In genomic region chr20:35363190-35363589, GRCh38 we compare ENCODE assay signal across 24 cellular contexts. TPM values are rescaled to one million over a fixed set of nuclear protein-coding genes. Genes with fewer than 3 reads are reported as not detected.
DNase-seq lines count a peak whose midpoint lies in the region; ATAC-seq, FAIRE-seq and TF ChIP-seq lines count a peak whose summit lies in the region.
"Had no signal": no experiment of that assay in that cellular context is flagged by ENCODE, and none has a peak within 500 bp of the region (broad histone marks: within the 10 kb centered on the region; RNA-seq: fewer than 3 reads in every experiment).

No MANE protein-coding gene starts in this region.

- no peak overlapping the region for H3K27ac ChIP-seq in fibroblast of lung (ENCODE audit: insufficient read depth, low read length)
- H3K27ac ChIP-seq: A549, C4-2B, foreskin keratinocyte, ovary had no signal

- TF ChIP-seq POLR2A in H54 (IDR thresholded peaks at IDR 0.05; ENCODE audit: low read depth, low read length): no peak

- H3K4me3 ChIP-seq in fibroblast of lung (replicated peaks in 1 of 4; ENCODE audit: control extremely low read depth in 1 of 4, insufficient read depth in 1 of 4, low read depth in 3 of 4, low read length in 4 of 4): no peak overlapping the region
- H3K4me3 ChIP-seq: A549, ovary had no signal

- no peaks in the 10 kb centered on the region for H4K20me1 ChIP-seq in fibroblast of lung (ENCODE audit: control insufficient read depth, extremely low read depth, insufficient read depth, low read length)

- DNase-seq in Right ventricle myocardium inferior (ENCODE audit: missing footprints) (no peak), cardiac septum (ENCODE audit: low spot score) (no peak), NCI-H345 treated with DMSO at 0.1 percent for 48 hours (lab: John Stamatoyannopoulos, UW; ENCODE audit: unreplicated experiment) (peak; percentile 72), fibroblast of lung (ENCODE audit: low read depth in 2 of 2) (peak; percentile 30 to 91), pons (ENCODE audit: low spot score) (peak; percentile 89), H54 (ENCODE audit: insufficient read length, low spot score) (no peak)
- DNase-seq: activated CD4-positive, alpha-beta T cell treated with anti-CD3 and anti-CD28 coated beads for 4 hours; activated CD8-positive, alpha-beta memory T cell treated with anti-CD3 and anti-CD28 coated beads, Interleukin-2, amount 10 ng/mL, durations not matched to agents 7 days and 5 days; dermis blood vessel endothelial cell; foreskin keratinocyte; KG1; kidney glomerular epithelial cell; natural killer cell; NCI-H1694; NCI-H524 had no signal

- no peak overlapping the region for H3K4me2 ChIP-seq in fibroblast of lung (ENCODE audit: extremely low read depth, insufficient read depth, low read length)
- H3K4me2 ChIP-seq: A549 had no signal

- H2AFZ ChIP-seq in fibroblast of lung (ENCODE audit: low read length): no peak overlapping the region

- no peak overlapping the region for H3K9ac ChIP-seq in fibroblast of lung (ENCODE audit: insufficient read depth, low read length)

- intact Hi-C loops in Right ventricle myocardium inferior (cut with DNase I) (no loop called here), cardiac septum (cut with DNase I) (no loop called here)

- H3K36me3 ChIP-seq in fibroblast of lung (ENCODE audit: control insufficient read depth, insufficient read depth, low read length): peaks cover 3% of the 10 kb centered on the region
- H3K36me3 ChIP-seq: ovary had no signal

- no peak for TF ChIP-seq CTCF in fibroblast of lung (conservative IDR thresholded peaks at IDR 0.05 in 1 of 2, IDR thresholded peaks at IDR 0.05 in 1 of 2; ENCODE audit: low read depth in 1 of 2, low read length in 2 of 2)

- no peak for FAIRE-seq in H54 (lab: Jason Lieb, UNC)
- FAIRE-seq: A549, bronchial epithelial cell, endothelial cell of umbilical vein, G401.6 had no signal

- no peaks in the 10 kb centered on the region for H3K79me2 ChIP-seq in fibroblast of lung (ENCODE audit: control insufficient read depth, insufficient read depth, low read length)

- H3K4me1 ChIP-seq in fibroblast of lung (ENCODE audit: control insufficient read depth, extremely low read depth, insufficient read depth, low read length): peaks cover 3% of the 10 kb centered on the region
- H3K4me1 ChIP-seq: foreskin keratinocyte had no signal

- H3K9me3 ChIP-seq in fibroblast of lung (ENCODE audit: control insufficient read depth, insufficient read depth, low read depth, low read length): no peaks in the 10 kb centered on the region
- H3K9me3 ChIP-seq: A549, ovary had no signal

- no peaks in the 10 kb centered on the region for H3K27me3 ChIP-seq in fibroblast of lung (ENCODE audit: control insufficient read depth, insufficient read depth, low read length)
- H3K27me3 ChIP-seq: foreskin keratinocyte, ovary had no signal

- ATAC-seq in Right ventricle myocardium inferior (peak; percentile 46), HG02885 (IDR thresholded peaks at IDR 0.05; ENCODE audit: poor library complexity, unreplicated experiment) (no peak), HG02763 (IDR thresholded peaks at IDR 0.05; ENCODE audit: unreplicated experiment) (no peak)
- ATAC-seq: A549; activated CD8-positive, alpha-beta memory T cell treated with anti-CD3 and anti-CD28 coated beads, Interleukin-2, amount 10 ng/mL, durations not matched to agents 7 days and 5 days; foreskin keratinocyte; natural killer cell; sciatic nerve had no signal

RNA-seq across cellular contexts. Expression of gene UQCC1, which starts 48.6 kb away (rescaled TPM):
- 148 TPM for total RNA-seq in Right ventricle myocardium inferior
- 71.0 TPM for total RNA-seq in cardiac septum
- 31.3 and 41.1 TPM in 2 replicates for total RNA-seq in fibroblast of lung
- polyA plus RNA-seq in fibroblast of lung: 31.1 and 36.5 TPM in 2 replicates
- 36.1 and 36.6 TPM in 2 replicates for polyA plus RNA-seq in fibroblast of lung (2012)
- polyA minus RNA-seq in fibroblast of lung (ENCODE audit: low replicate concordance): 64.2 and 68.7 TPM in 2 replicates

Comparison
In these comparisons a context has a peak if more than half of its experiments do, and no peak if none do; other contexts are left out.
1. DNase-seq: peak in NCI-H345 treated with DMSO at 0.1 percent for 48 hours (single experiment), fibroblast of lung (2 of 2) and pons (single experiment); none in Right ventricle myocardium inferior (single experiment), cardiac septum (single experiment) and H54 (single experiment).